In the genomic region with DNA sequence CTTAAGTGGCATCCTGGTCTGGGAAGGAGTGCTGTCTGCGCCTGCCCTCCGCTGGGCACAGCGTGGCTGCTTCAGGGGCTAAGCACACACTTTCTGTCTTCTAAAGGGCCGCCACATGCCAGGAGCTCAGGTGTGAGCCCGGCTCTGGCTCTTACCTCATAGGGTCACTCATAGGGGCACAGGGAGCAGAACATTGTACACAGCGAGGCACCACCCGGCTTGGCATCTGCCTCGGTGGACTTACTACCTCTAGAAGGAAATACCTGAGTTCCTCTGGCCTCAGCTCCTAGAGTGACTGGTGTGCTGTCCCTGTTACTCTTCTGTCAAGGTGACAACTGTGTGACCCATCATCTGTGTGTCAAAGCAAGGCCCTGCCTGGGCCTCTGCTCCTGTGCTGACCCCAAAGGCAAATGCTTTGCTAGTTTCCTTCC, we compare ENCODE assay signal across 1 cellular context.
TF ChIP-seq lines count a peak whose summit lies in the region.

No MANE protein-coding gene starts in this region.

TF ChIP-seq in endothelial cell of umbilical vein, 7 proteins besides CTCF, POLR2A, EP300 and RAD21:
- no peak for TF ChIP-seq GATA2 (IDR thresholded peaks at IDR 0.05; ENCODE audit: insufficient read depth, insufficient read length, low read depth, low read length)
- TF ChIP-seq, protein P1, sequence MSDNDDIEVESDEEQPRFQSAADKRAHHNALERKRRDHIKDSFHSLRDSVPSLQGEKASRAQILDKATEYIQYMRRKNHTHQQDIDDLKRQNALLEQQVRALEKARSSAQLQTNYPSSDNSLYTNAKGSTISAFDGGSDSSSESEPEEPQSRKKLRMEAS (IDR thresholded peaks at IDR 0.05; ENCODE audit: insufficient read depth, insufficient read length) = no peak
- no peak for TF ChIP-seq POLR2AphosphoS5 (IDR thresholded peaks at IDR 0.05; ENCODE audit: insufficient read depth, low read depth, low read length)
- TF ChIP-seq MYC (IDR thresholded peaks at IDR 0.05; ENCODE audit: low read depth, low read length) = no peak
- TF ChIP-seq EZH2 (IDR thresholded peaks at IDR 0.05; ENCODE audit: borderline replicate concordance, low read depth, low read length, severe bottlenecking) = no peak
- TF ChIP-seq FOS (IDR thresholded peaks at IDR 0.05; ENCODE audit: borderline replicate concordance, insufficient read depth, low read length) = no peak
- no peak for TF ChIP-seq JUN (IDR thresholded peaks at IDR 0.05; ENCODE audit: borderline replicate concordance, insufficient read depth, insufficient read length, low read depth)
